ENCODE assay signal across 8 cellular contexts in the genomic region with DNA sequence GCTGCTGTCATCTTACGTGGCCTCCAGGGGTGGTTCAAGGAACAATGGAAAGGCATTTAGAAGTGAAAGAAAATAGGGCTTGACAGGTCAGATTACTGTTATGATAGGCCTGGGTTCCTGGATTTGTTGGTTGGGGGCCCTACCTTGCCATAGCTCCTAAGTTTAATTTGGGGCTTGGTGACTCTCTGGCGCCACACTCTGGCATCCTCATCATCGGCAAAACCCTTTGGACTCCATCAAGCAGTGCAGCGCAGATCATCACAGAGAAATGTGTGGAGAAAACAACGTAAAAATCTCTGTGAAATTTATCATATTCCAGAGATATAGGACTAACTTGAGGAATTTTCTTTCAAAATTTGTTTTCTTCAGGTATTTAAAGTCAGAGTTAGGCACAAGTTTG. TPM values are rescaled to one million over a fixed set of nuclear protein-coding genes. Genes with fewer than 3 reads are reported as not detected.
A peak's percentile ranks its signal among the peaks of the same experiment; 100 is the strongest.
DNase-seq lines count a peak whose midpoint lies in the region; ATAC-seq, FAIRE-seq and TF ChIP-seq lines count a peak whose summit lies in the region.

No MANE protein-coding gene starts in this region.

- H3K4me3 ChIP-seq in brain microvascular endothelial cell (ENCODE audit: low read depth, low read length) (no peak overlapping the region), left lung (no peak overlapping the region)

- TF ChIP-seq CTCF in brain microvascular endothelial cell (IDR thresholded peaks at IDR 0.05; ENCODE audit: low read depth, low read length, missing control alignments) (peak; percentile 80), left lung (IDR thresholded peaks at IDR 0.05) (peak; percentile 52 to 61)

- no peaks in the 10 kb centered on the region for H3K27me3 ChIP-seq in brain microvascular endothelial cell (replicated peaks)
- H3K27me3 ChIP-seq in left lung: no peaks in the 10 kb centered on the region

- intact Hi-C loops in left lung (cut with DNase I): loop anchor here in 1 of 2 donors (5.0 kb wide), 1 partner anchor 335 kb away; no protein-coding TSS in a partner anchor

- ATAC-seq in left lung (peak; percentile 80), HG02588 (IDR thresholded peaks at IDR 0.05; ENCODE audit: unreplicated experiment) (no peak)

- no peaks in the 10 kb centered on the region for H3K36me3 ChIP-seq in brain microvascular endothelial cell (replicated peaks)
- H3K36me3 ChIP-seq in left lung: no peaks in the 10 kb centered on the region

- H3K9me3 ChIP-seq in left lung: no peaks in the 10 kb centered on the region

- DNase-seq in activated gamma-delta T cell treated with Interleukin-2 at 50 U/mL for 16 hours: peak; percentile 35
- no peak for DNase-seq in activated gamma-delta T cell (lab: John Stamatoyannopoulos, UW)
- peak; percentile 9 for DNase-seq in T-helper 22 cell (ENCODE audit: low read depth)
- peak; percentile 31 for DNase-seq in brain microvascular endothelial cell
- no peak for DNase-seq in left lung
- peak; percentile 27 for DNase-seq in stimulated activated CD8-positive, alpha-beta memory T cell treated with anti-CD3 and anti-CD28 coated beads, Interleukin-15, amount 100 ng/mL, for 1 hour (ENCODE audit: low read depth)
- no peak for DNase-seq in RCC 7860 (ENCODE audit: low spot score)

- no peak for FAIRE-seq in RCC 7860 (lab: Jason Lieb, UNC)

- H3K4me1 ChIP-seq in left lung: no peaks in the 10 kb centered on the region

- H3K27ac ChIP-seq in brain microvascular endothelial cell (no peak overlapping the region), left lung (no peak overlapping the region)

- in situ Hi-C loops in brain microvascular endothelial cell (cut with HindIII; ENCODE audit: low pct_ligation_motif_present, low sequenced_read_pairs): no loop called here

RNA-seq across cellular contexts. Expression of a gene that starts 33.6 kb away (rescaled TPM):
- total RNA-seq in left lung: 10 to 100 TPM; 35.2 to 40.4 TPM

Comparison
In these comparisons a context has a peak if more than half of its experiments do, and no peak if none do; other contexts are left out.
1. DNase-seq: peak in activated gamma-delta T cell treated with Interleukin-2 at 50 U/mL for 16 hours (single experiment), T-helper 22 cell (single experiment), brain microvascular endothelial cell (single experiment) and stimulated activated CD8-positive, alpha-beta memory T cell treated with anti-CD3 and anti-CD28 coated beads, Interleukin-15, amount 100 ng/mL, for 1 hour (single experiment); none in activated gamma-delta T cell (single experiment), left lung (0 of 2) and RCC 7860 (single experiment).